ENCODE assay signal across 1 cellular context in genomic region chr10:78249690-78250089, GRCh38.
TF ChIP-seq lines count a peak whose summit lies in the region.

No MANE protein-coding gene starts in this region.

TF ChIP-seq in IMR-90, 13 proteins besides CTCF, POLR2A, EP300 and RAD21 (continued from another document):
- TF ChIP-seq RCOR1 (IDR thresholded peaks at IDR 0.05; ENCODE audit: insufficient replicate concordance, low read length) (no peak), USF2 (IDR thresholded peaks at IDR 0.05; ENCODE audit: low read depth, low read length) (no peak), MXI1 (IDR thresholded peaks at IDR 0.05; ENCODE audit: borderline replicate concordance, low read depth, low read length) (no peak), MAZ (IDR thresholded peaks at IDR 0.05; ENCODE audit: borderline replicate concordance, low read depth, low read length) (no peak), FOS (IDR thresholded peaks at IDR 0.05; ENCODE audit: low read depth, low read length) (no peak), RFX5 (IDR thresholded peaks at IDR 0.05; ENCODE audit: low read depth, low read length) (no peak), CEBPB (IDR thresholded peaks at IDR 0.05; ENCODE audit: low read depth, low read length) (no peak), SMC3 (IDR thresholded peaks at IDR 0.05; ENCODE audit: low read depth, low read length) (no peak), MAFK (IDR thresholded peaks at IDR 0.05; ENCODE audit: low read depth, low read length) (no peak)
